Comparison of ENCODE assay signal across 15 cellular contexts in the genomic region with DNA sequence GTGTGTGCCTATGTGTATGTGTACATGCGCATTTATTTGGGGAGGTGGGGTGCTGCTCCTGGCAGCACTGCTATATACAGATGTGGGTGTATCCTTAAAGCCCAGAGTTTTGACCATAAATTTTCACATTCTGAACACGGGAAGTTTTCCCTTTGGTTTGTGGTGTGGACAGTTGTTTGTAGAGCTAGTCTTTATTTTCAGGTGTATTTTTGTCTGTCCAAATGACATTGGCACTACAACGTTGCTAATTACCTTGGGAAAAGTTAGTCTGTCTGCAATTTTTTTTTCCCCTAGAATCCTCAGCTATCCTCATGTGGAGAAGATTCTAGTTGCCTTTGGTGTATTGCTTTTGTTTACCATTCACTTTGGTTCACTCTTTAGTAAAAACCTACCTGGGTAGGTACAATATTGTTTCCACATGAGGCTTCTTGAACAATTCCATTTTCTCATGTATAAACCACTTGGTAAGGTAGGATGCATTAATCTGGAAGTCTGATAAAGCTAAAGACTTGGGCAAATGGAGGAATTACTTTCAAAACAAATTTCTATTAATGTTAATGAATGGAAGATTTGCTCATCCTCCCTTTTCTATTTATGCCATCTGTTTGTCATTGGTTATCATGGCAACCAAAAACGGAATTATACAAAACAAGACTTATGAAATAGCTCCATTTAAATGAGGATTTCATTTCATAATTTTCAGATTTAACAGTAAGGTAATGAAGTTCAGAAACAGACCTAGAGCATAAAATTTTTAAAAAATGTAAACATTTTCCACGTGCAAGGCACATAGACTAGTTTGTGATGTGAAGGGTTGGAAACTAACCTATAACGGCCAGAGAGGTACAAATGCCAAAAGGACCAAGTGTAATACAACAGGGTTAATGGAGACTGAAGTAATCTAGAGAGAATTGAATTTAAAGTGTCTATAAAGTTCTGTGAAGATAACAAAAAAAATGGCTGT. TPM values are rescaled to one million over a fixed set of nuclear protein-coding genes. Genes with fewer than 3 reads are reported as not detected.
DNase-seq lines count a peak whose midpoint lies in the region; ATAC-seq and TF ChIP-seq lines count a peak whose summit lies in the region.
"Had no signal": no experiment of that assay in that cellular context is flagged by ENCODE, and none has a peak within 500 bp of the region (broad histone marks: within the 10 kb centered on the region; RNA-seq: fewer than 3 reads in every experiment).

No MANE protein-coding gene starts in this region.

- no peaks in the 10 kb centered on the region for H3K27me3 ChIP-seq in HUES64 (ENCODE audit: insufficient read depth, low read length)
- H3K27me3 ChIP-seq: cardiac muscle cell had no signal

- no peaks in the 10 kb centered on the region for H3K27me3 Mint-ChIP-seq in mesothelial cell of epicardium (ENCODE audit: low read depth)
- peaks cover 42% of the 10 kb centered on the region for H3K27me3 Mint-ChIP-seq in activated T-helper 17 cell treated with anti-CD3 and anti-CD28 coated beads, Interleukin-2, amount 50 U/mL, for 72 hours

- H3K9ac ChIP-seq in HUES64 (ENCODE audit: low read depth, low read length), result no peak overlapping the region

- H3K4me1 ChIP-seq in HUES64 (ENCODE audit: insufficient read depth, low read length), result peaks cover 34% of the 10 kb centered on the region

- H3K36me3 Mint-ChIP-seq in mesothelial cell of epicardium, result peaks cover 10% of the 10 kb centered on the region
- H3K36me3 Mint-ChIP-seq in activated T-helper 17 cell treated with anti-CD3 and anti-CD28 coated beads, Interleukin-2, amount 50 U/mL, for 72 hours (ENCODE audit: low read depth), result no peaks in the 10 kb centered on the region
- H3K36me3 Mint-ChIP-seq: T-cell had no signal

- DNase-seq in coronary artery (ENCODE audit: low spot score), result no peak
- no peak for DNase-seq in mesothelial cell of epicardium (ENCODE audit: low spot score in 2 of 2, unreplicated experiment in 2 of 2)
- DNase-seq in SKM-1 (lab: John Stamatoyannopoulos, UW; ENCODE audit: unreplicated experiment), result no peak
- DNase-seq in OCI-M2 (lab: John Stamatoyannopoulos, UW; ENCODE audit: unreplicated experiment), result no peak
- DNase-seq: H9; head of caudate nucleus; NCI-H1105; NCI-H748 treated with DMSO at 0.1 percent for 48 hours; stimulated activated CD4-positive, alpha-beta T cell treated with anti-CD3 and anti-CD28 coated beads, Interleukin-2, amount 100 ng/mL, for 48 hours; T-cell had no signal

- peaks cover 34% of the 10 kb centered on the region for H3K36me3 ChIP-seq in HUES64 (ENCODE audit: insufficient read depth, low read length)
- H3K36me3 ChIP-seq: cardiac muscle cell had no signal

- H3K9me3 ChIP-seq in HUES64 (ENCODE audit: insufficient read depth, low read depth, low read length), result no peaks in the 10 kb centered on the region

- WGBS in HUES64, result 85% methylated on average over 5 of the region's 6 CpGs

- no peak for ATAC-seq in activated T-helper 17 cell treated with anti-CD3 and anti-CD28 coated beads, Interleukin-2, amount 50 U/mL, for 72 hours (replicated peaks)
- no peak for ATAC-seq in GM21723 (IDR thresholded peaks at IDR 0.05; ENCODE audit: unreplicated experiment)
- ATAC-seq: T-cell had no signal

- peak overlapping the region; percentile 41 for H3K27ac Mint-ChIP-seq in mesothelial cell of epicardium
- no peak overlapping the region for H3K27ac Mint-ChIP-seq in activated T-helper 17 cell treated with anti-CD3 and anti-CD28 coated beads, Interleukin-2, amount 50 U/mL, for 72 hours
- H3K27ac Mint-ChIP-seq: T-cell had no signal

- H3K9me3 Mint-ChIP-seq in mesothelial cell of epicardium, result no peaks in the 10 kb centered on the region
- H3K9me3 Mint-ChIP-seq in activated T-helper 17 cell treated with anti-CD3 and anti-CD28 coated beads, Interleukin-2, amount 50 U/mL, for 72 hours, result no peaks in the 10 kb centered on the region
- H3K9me3 Mint-ChIP-seq: T-cell had no signal

- H3K4me3 Mint-ChIP-seq in mesothelial cell of epicardium, result peak overlapping the region; percentile 29
- H3K4me3 Mint-ChIP-seq in activated T-helper 17 cell treated with anti-CD3 and anti-CD28 coated beads, Interleukin-2, amount 50 U/mL, for 72 hours, result no peak overlapping the region
- H3K4me3 Mint-ChIP-seq: T-cell had no signal

- peaks cover 34% of the 10 kb centered on the region for H3K4me1 Mint-ChIP-seq in mesothelial cell of epicardium
- H3K4me1 Mint-ChIP-seq in activated T-helper 17 cell treated with anti-CD3 and anti-CD28 coated beads, Interleukin-2, amount 50 U/mL, for 72 hours, result peaks cover 6% of the 10 kb centered on the region

- H3K4me3 ChIP-seq in HUES64 (ENCODE audit: low read length) (no peak overlapping the region), coronary artery (peak overlapping the region; percentile 91)
- H3K4me3 ChIP-seq: cardiac muscle cell had no signal

- peak overlapping the region; percentile 12; the same call in 1 of the 2 replicates for H3K27ac ChIP-seq in 22Rv1
- H3K27ac ChIP-seq in HUES64 (ENCODE audit: low read depth, low read length), result peak overlapping the region; percentile 32; the same call in 1 of the 2 replicates
- peak overlapping the region; percentile 55 to 92 for H3K27ac ChIP-seq in coronary artery
- H3K27ac ChIP-seq: cardiac muscle cell had no signal

- TF ChIP-seq CTCF in 22Rv1 (IDR thresholded peaks at IDR 0.05) (no peak), coronary artery (IDR thresholded peaks at IDR 0.05) (no peak), mesothelial cell of epicardium (IDR thresholded peaks at IDR 0.05; ENCODE audit: unreplicated experiment) (no peak)

RNA-seq across cellular contexts. Expression of a gene that starts 3.9 kb away (rescaled TPM):
- polyA plus RNA-seq in HUES64 (2013, experiment 1 of 2), result 58.0 TPM
- 66.7 TPM for polyA plus RNA-seq in HUES64 (2013, experiment 2 of 2)
- 683 to 766 TPM (median 697 TPM) in 3 replicates for total RNA-seq in mesothelial cell of epicardium
- total RNA-seq in activated T-helper 17 cell treated with anti-CD3 and anti-CD28 coated beads, Interleukin-2, amount 50 U/mL, for 72 hours, result not detected

Comparison
In these comparisons a context has a peak if more than half of its experiments do, and no peak if none do; other contexts are left out.
1. H3K27ac ChIP-seq: peak in every context shown above with its lines; median percentile 74 in coronary artery; 32 in HUES64; 12 in 22Rv1.
2. RNA of a gene that starts 3.9 kb away (total RNA-seq): 683 to 766 TPM in mesothelial cell of epicardium; not detected in activated T-helper 17 cell treated with anti-CD3 and anti-CD28 coated beads, Interleukin-2, amount 50 U/mL, for 72 hours; every median in the first group is over 100 times any median in the second.